Comparison of ENCODE assay signal across 9 cellular contexts in genomic region chr2:159124441-159124911, GRCh38.
DNase-seq lines count a peak whose midpoint lies in the region; ATAC-seq and TF ChIP-seq lines count a peak whose summit lies in the region.
"Had no signal": no experiment of that assay in that cellular context is flagged by ENCODE, and none has a peak within 500 bp of the region (broad histone marks: within the 10 kb centered on the region; RNA-seq: fewer than 3 reads in every experiment).

No MANE protein-coding gene starts in this region.

- H3K27ac ChIP-seq in Peyer's patch: peak overlapping the region in 3 of 4 donors; percentile 31 to 82 (median 77)

- H3K4me3 ChIP-seq in Peyer's patch: no peak overlapping the region

- no peaks in the 10 kb centered on the region for H3K9me3 ChIP-seq in Peyer's patch

- ATAC-seq in GM21367 (IDR thresholded peaks at IDR 0.05; ENCODE audit: unreplicated experiment): no peak

- DNase-seq in HCEC 1CT: peak; percentile 82
- peak in 2 of 3 donors; percentile 75 to 78 for DNase-seq in Peyer's patch
- peak; percentile 70 for DNase-seq in dedifferentiated amniotic fluid mesenchymal stem cell (ENCODE audit: extremely low spot score)
- peak; percentile 76 for DNase-seq in myocyte (ENCODE audit: low read depth)
- DNase-seq in stimulated activated naive CD4-positive, alpha-beta T cell treated with Interleukin-2 at 50 U/mL for 16 hours (lab: John Stamatoyannopoulos, UW): no peak
- no peak for DNase-seq in NCI-H1930 (lab: John Stamatoyannopoulos, UW)
- DNase-seq in activated effector memory CD4-positive, alpha-beta T cell treated with anti-CD3 and anti-CD28 coated beads, Interleukin-2, amount 50 U/mL, for 16 hours: no peak
- DNase-seq: activated B cell treated with CpG ODN at 0.5 μM for 24 hours had no signal

- no peak for TF ChIP-seq POLR2A in Peyer's patch (IDR thresholded peaks at IDR 0.05)

- no peaks in the 10 kb centered on the region for H3K36me3 ChIP-seq in Peyer's patch

- H3K27me3 ChIP-seq in Peyer's patch: no peaks in the 10 kb centered on the region

- H3K4me1 ChIP-seq in Peyer's patch: peaks cover 0 to 32% (median 11%) of the 10 kb centered on the region in 4 donors

- no peak for TF ChIP-seq CTCF in Peyer's patch (IDR thresholded peaks at IDR 0.05)

Comparison
In these comparisons a context has a peak if more than half of its experiments do, and no peak if none do; other contexts are left out.
1. DNase-seq: peak in HCEC 1CT (single experiment), Peyer's patch (2 of 3), dedifferentiated amniotic fluid mesenchymal stem cell (single experiment) and myocyte (single experiment); none in stimulated activated naive CD4-positive, alpha-beta T cell treated with Interleukin-2 at 50 U/mL for 16 hours (single experiment), NCI-H1930 (0 of 2) and activated effector memory CD4-positive, alpha-beta T cell treated with anti-CD3 and anti-CD28 coated beads, Interleukin-2, amount 50 U/mL, for 16 hours (single experiment).